In the genomic region with DNA sequence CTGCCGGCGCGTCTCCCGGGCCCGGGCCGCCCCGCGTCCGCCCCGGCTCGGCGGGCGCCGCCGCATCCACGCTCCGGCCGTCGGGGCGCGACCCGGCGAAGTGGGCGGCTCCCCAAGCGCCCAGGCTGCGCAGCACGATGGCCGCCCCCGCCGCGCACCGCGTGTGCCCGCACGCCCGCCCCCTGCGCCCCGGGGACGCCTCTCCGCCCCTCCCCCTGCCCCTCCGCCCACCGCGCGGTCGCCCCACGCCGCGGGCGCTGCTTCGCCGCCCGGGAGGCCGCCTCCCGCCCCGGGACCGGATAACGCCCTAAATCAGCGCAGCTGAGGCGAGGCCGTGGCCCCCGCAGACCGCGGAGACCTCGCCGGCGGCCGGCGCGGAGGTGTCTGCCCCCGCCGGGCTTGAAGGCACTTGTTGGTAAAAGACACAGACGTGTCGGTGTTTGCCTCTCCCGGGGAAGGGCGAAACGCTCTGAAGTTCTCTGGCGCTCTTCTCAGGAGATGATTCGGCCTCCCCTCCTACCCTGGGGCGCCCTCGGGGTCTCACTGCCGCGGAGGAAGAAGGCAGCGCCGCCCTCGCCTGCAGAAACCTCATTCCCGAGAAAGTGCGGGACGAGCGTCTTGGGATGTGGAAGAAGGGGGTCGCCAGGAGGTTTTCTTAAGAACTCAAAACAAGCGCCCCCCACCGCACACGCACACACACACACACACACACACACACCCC, we compare ENCODE assay signal across 9 cellular contexts. TPM values are rescaled to one million over a fixed set of nuclear protein-coding genes. Genes with fewer than 3 reads are reported as not detected.
DNase-seq lines count a peak whose midpoint lies in the region; ATAC-seq and TF ChIP-seq lines count a peak whose summit lies in the region.
"Had no signal": no experiment of that assay in that cellular context is flagged by ENCODE, and none has a peak within 500 bp of the region (broad histone marks: within the 10 kb centered on the region; RNA-seq: fewer than 3 reads in every experiment).

A gene with protein sequence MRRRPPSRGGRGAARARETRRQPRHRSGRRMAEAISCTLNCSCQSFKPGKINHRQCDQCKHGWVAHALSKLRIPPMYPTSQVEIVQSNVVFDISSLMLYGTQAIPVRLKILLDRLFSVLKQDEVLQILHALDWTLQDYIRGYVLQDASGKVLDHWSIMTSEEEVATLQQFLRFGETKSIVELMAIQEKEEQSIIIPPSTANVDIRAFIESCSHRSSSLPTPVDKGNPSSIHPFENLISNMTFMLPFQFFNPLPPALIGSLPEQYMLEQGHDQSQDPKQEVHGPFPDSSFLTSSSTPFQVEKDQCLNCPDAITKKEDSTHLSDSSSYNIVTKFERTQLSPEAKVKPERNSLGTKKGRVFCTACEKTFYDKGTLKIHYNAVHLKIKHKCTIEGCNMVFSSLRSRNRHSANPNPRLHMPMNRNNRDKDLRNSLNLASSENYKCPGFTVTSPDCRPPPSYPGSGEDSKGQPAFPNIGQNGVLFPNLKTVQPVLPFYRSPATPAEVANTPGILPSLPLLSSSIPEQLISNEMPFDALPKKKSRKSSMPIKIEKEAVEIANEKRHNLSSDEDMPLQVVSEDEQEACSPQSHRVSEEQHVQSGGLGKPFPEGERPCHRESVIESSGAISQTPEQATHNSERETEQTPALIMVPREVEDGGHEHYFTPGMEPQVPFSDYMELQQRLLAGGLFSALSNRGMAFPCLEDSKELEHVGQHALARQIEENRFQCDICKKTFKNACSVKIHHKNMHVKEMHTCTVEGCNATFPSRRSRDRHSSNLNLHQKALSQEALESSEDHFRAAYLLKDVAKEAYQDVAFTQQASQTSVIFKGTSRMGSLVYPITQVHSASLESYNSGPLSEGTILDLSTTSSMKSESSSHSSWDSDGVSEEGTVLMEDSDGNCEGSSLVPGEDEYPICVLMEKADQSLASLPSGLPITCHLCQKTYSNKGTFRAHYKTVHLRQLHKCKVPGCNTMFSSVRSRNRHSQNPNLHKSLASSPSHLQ (minus strand): TSS at position 102 of the 721 bp plus-strand sequence. CDS start 36 bp downstream, at position 66.

- CTCF ChIA-PET in RWPE1 (lab: Yijun Ruan, JAX) = interaction anchor here (0.6 to 2.6 kb wide), 2 partner anchors 35 to 96 kb away, joined by 3 to 11 read pairs; no protein-coding TSS in a partner anchor

- intact Hi-C loops in CD14-positive monocyte (cut with micrococcal nuclease) (no loop called here), left colon (cut with DNase I, micrococcal nuclease) (no loop called here)

- DNase-seq in CD14-positive monocyte (ENCODE audit: low spot score) (no peak), RWPE1 (ENCODE audit: low spot score) (peak; percentile 67), fibroblast of lung (ENCODE audit: low read depth in 2 of 2) (peak in 1 of 2 donors; percentile 51), osteocyte (ENCODE audit: extremely low spot score, unreplicated experiment) (no peak), NCI-H1092 (lab: John Stamatoyannopoulos, UW) (no peak), left colon (no peak), KBM-7 (no peak)
- DNase-seq: stimulated activated CD4-positive, alpha-beta T cell treated with anti-CD3 and anti-CD28 coated beads, Interleukin-4, amount 100 ng/mL, for 1 hour had no signal

- H3K36me3 ChIP-seq in fibroblast of lung (ENCODE audit: control insufficient read depth, insufficient read depth, low read length) = no peaks in the 10 kb centered on the region

- H3K9me3 Mint-ChIP-seq in CD14-positive monocyte = peaks cover 0 to 15% (median 2%) of the 10 kb centered on the region in 7 donors
- H3K9me3 Mint-ChIP-seq in osteocyte (ENCODE audit: unreplicated experiment) = no peaks in the 10 kb centered on the region

- no peak within 1 kb of the TSS for H3K27ac Mint-ChIP-seq in CD14-positive monocyte
- H3K27ac Mint-ChIP-seq in osteocyte (ENCODE audit: unreplicated experiment) = peak within 1 kb of the TSS; percentile 85

- peak within 1 kb of the TSS; percentile 98 for H3K27ac ChIP-seq in RWPE1
- H3K27ac ChIP-seq in fibroblast of lung (ENCODE audit: insufficient read depth, low read length) = peak within 1 kb of the TSS; percentile 85

- H3K4me3 Mint-ChIP-seq in CD14-positive monocyte (peak within 1 kb of the TSS; percentile 20 to 89), osteocyte (ENCODE audit: unreplicated experiment) (peak within 1 kb of the TSS; percentile 90)

- peak within 1 kb of the TSS; percentile 60 to 69 (median 66) for H3K4me3 ChIP-seq in fibroblast of lung (replicated peaks in 1 of 4; ENCODE audit: control extremely low read depth in 1 of 4, insufficient read depth in 1 of 4, low read depth in 3 of 4, low read length in 4 of 4)

- H3K9me3 ChIP-seq in fibroblast of lung (ENCODE audit: control insufficient read depth, insufficient read depth, low read depth, low read length) = no peaks in the 10 kb centered on the region

- H3K79me2 ChIP-seq in fibroblast of lung (ENCODE audit: control insufficient read depth, insufficient read depth, low read length) = peaks cover 4% of the 10 kb centered on the region

- peak within 1 kb of the TSS; percentile 79 for H3K4me2 ChIP-seq in fibroblast of lung (ENCODE audit: extremely low read depth, insufficient read depth, low read length)

- peaks cover 2% of the 10 kb centered on the region for H4K20me1 ChIP-seq in fibroblast of lung (ENCODE audit: control insufficient read depth, extremely low read depth, insufficient read depth, low read length)

- H3K27me3 Mint-ChIP-seq in CD14-positive monocyte (ENCODE audit: low read depth in 3 of 3) = peaks cover 73 to 84% (median 74%) of the 10 kb centered on the region in 3 donors
- H3K27me3 Mint-ChIP-seq in osteocyte (ENCODE audit: unreplicated experiment) = peaks cover 2% of the 10 kb centered on the region

- ATAC-seq in left colon (no peak), HG02798 (IDR thresholded peaks at IDR 0.05; ENCODE audit: poor library complexity, unreplicated experiment) (no peak)

- H3K4me1 Mint-ChIP-seq in CD14-positive monocyte = peaks cover 9% of the 10 kb centered on the region
- H3K4me1 Mint-ChIP-seq in osteocyte (ENCODE audit: unreplicated experiment) = peaks cover 32% of the 10 kb centered on the region

- peak within 1 kb of the TSS; percentile 48 for H2AFZ ChIP-seq in fibroblast of lung (ENCODE audit: low read length)

- in situ Hi-C loops in KBM-7 (cut with MboI; ENCODE audit: low pct_unique_long_range_greater_than_20kb, low sequenced_read_pairs) = no loop called here

- TF ChIP-seq CTCF in CD14-positive monocyte (IDR thresholded peaks at IDR 0.05) (no peak), RWPE1 (conservative IDR thresholded peaks at IDR 0.05; ENCODE audit: low read depth) (no peak), fibroblast of lung (conservative IDR thresholded peaks at IDR 0.05 in 1 of 2, IDR thresholded peaks at IDR 0.05 in 1 of 2; ENCODE audit: low read depth in 1 of 2, low read length in 2 of 2) (no peak), osteocyte (IDR thresholded peaks at IDR 0.05) (no peak)

- H3K36me3 Mint-ChIP-seq in CD14-positive monocyte = peaks cover 3% of the 10 kb centered on the region in 2 donors
- no peaks in the 10 kb centered on the region for H3K36me3 Mint-ChIP-seq in osteocyte (ENCODE audit: unreplicated experiment)

- peak within 1 kb of the TSS; percentile 81 for H3K9ac ChIP-seq in fibroblast of lung (ENCODE audit: insufficient read depth, low read length)

- POLR2A ChIA-PET in RWPE1 (lab: Yijun Ruan, JAX; ENCODE audit: low non-redundant PET) = interaction anchor here (0.6 kb wide), 4 partner anchors 11 to 81 kb away, joined by 3 to 6 read pairs (median 4); no protein-coding TSS in a partner anchor

- peaks cover 24% of the 10 kb centered on the region for H3K4me1 ChIP-seq in fibroblast of lung (ENCODE audit: control insufficient read depth, extremely low read depth, insufficient read depth, low read length)

- no peaks in the 10 kb centered on the region for H3K27me3 ChIP-seq in fibroblast of lung (ENCODE audit: control insufficient read depth, insufficient read depth, low read length)

RNA-seq across cellular contexts. Expression of the gene that starts here (rescaled TPM):
- polyA plus RNA-seq in CD14-positive monocyte = not detected
- total RNA-seq in fibroblast of lung = 7.7 and 14.2 TPM in 2 replicates
- 5.7 and 14.8 TPM in 2 replicates for polyA plus RNA-seq in fibroblast of lung
- 3.1 and 8.1 TPM in 2 replicates for polyA plus RNA-seq in fibroblast of lung (2012)
- polyA minus RNA-seq in fibroblast of lung (ENCODE audit: low replicate concordance) = 7.0 and 26.2 TPM in 2 replicates
- total RNA-seq in osteocyte = 3.2 TPM in 2 replicates
- total RNA-seq in left colon = not detected
